23 cellular contexts compared by ENCODE assay signal in the genomic region with DNA sequence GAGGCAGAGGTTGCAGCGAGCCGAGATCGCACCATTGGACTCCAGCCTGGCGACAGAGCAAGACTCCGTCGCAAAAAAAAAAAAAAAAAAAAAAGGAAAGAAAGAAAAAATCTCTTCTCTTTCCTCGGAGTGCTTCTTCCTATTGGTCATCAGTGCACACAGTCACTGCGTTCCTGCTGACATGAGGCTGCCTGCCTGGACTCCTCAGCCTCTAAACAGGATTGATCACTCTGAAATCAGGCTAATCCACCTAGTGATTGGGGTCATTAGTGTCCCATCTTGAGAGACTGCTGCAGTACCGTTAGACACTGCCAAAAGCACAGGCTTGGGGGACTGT. TPM values are rescaled to one million over a fixed set of nuclear protein-coding genes. Genes with fewer than 3 reads are reported as not detected.
DNase-seq lines count a peak whose midpoint lies in the region; ATAC-seq and TF ChIP-seq lines count a peak whose summit lies in the region.
"Had no signal": no experiment of that assay in that cellular context is flagged by ENCODE, and none has a peak within 500 bp of the region (broad histone marks: within the 10 kb centered on the region; RNA-seq: fewer than 3 reads in every experiment).

No MANE protein-coding gene starts in this region.

- peaks cover 23% of the 10 kb centered on the region for H3K4me1 ChIP-seq in vagina

- no peak overlapping the region for H3K4me3 Mint-ChIP-seq in nephron progenitor cell
- H3K4me3 Mint-ChIP-seq in activated T-helper 1 cell treated with anti-CD3 and anti-CD28 coated beads, Interleukin-12 subunit alpha, Interleukin-12 subunit beta, Interleukin-2, Interleukin-4 antibody, amounts not matched to agents 30 ng/mL and 10 ng/mL and 1 ng/mL, durations not matched to agents 14 hours and 24 hours and 36 hours: no peak overlapping the region
- H3K4me3 Mint-ChIP-seq: effector memory CD8-positive, alpha-beta T cell; IgD-negative memory B cell had no signal

- H3K27ac ChIP-seq in dorsolateral prefrontal cortex (peak overlapping the region in 51 of 59 donors; percentile 16 to 82 (median 65)), vagina (peak overlapping the region; percentile 26)
- H3K27ac ChIP-seq: cardiac muscle cell had no signal

- H3K36me3 ChIP-seq in vagina: peaks cover 4 to 75% of the 10 kb centered on the region in 2 donors

- TF ChIP-seq POLR2A in vagina (IDR thresholded peaks at IDR 0.05): no peak

- H3K9me3 ChIP-seq in vagina: no peaks in the 10 kb centered on the region
- H3K9me3 ChIP-seq: A549, sigmoid colon, transverse colon had no signal

- DNase-seq in left ventricle myocardium superior: peak; percentile 13
- no peak for DNase-seq in Right ventricle myocardium superior
- DNase-seq in dorsolateral prefrontal cortex: no peak
- no peak for DNase-seq in nephron progenitor cell
- DNase-seq in vagina (ENCODE audit: extremely low spot score in 2 of 2): no peak
- DNase-seq in HCEC 1CT: no peak
- no peak for DNase-seq in activated T-helper 1 cell treated with anti-CD3 and anti-CD28 coated beads, Interleukin-12 subunit alpha, Interleukin-12 subunit beta, Interleukin-2, Interleukin-4 antibody, amounts not matched to agents 30 ng/mL and 10 ng/mL and 1 ng/mL, durations not matched to agents 14 hours and 24 hours and 36 hours (ENCODE audit: low spot score)
- DNase-seq in mesenteric fat pad (ENCODE audit: low spot score): no peak
- DNase-seq: activated CD4-positive, alpha-beta T cell treated with anti-CD3 and anti-CD28 coated beads, Interleukin-2, amount 50 U/mL, for 4 hours; activated T-cell treated with anti-CD3 and anti-CD28 coated beads, Interleukin-2, amount 50 U/mL, for 1 hour; effector memory CD8-positive, alpha-beta T cell; EL; mesendoderm; NCI-H2081; NCI-H526; OCI-M1; sigmoid colon; transverse colon had no signal

- peak overlapping the region; percentile 90 for H3K27ac Mint-ChIP-seq in nephron progenitor cell
- H3K27ac Mint-ChIP-seq in activated T-helper 1 cell treated with anti-CD3 and anti-CD28 coated beads, Interleukin-12 subunit alpha, Interleukin-12 subunit beta, Interleukin-2, Interleukin-4 antibody, amounts not matched to agents 30 ng/mL and 10 ng/mL and 1 ng/mL, durations not matched to agents 14 hours and 24 hours and 36 hours: no peak overlapping the region
- H3K27ac Mint-ChIP-seq: effector memory CD8-positive, alpha-beta T cell; IgD-negative memory B cell had no signal

- H3K36me3 Mint-ChIP-seq in nephron progenitor cell (ENCODE audit: low read depth): peaks cover 45% of the 10 kb centered on the region
- peaks cover 35% of the 10 kb centered on the region for H3K36me3 Mint-ChIP-seq in activated T-helper 1 cell treated with anti-CD3 and anti-CD28 coated beads, Interleukin-12 subunit alpha, Interleukin-12 subunit beta, Interleukin-2, Interleukin-4 antibody, amounts not matched to agents 30 ng/mL and 10 ng/mL and 1 ng/mL, durations not matched to agents 14 hours and 24 hours and 36 hours (ENCODE audit: low read depth)

- H3K4me3 ChIP-seq in dorsolateral prefrontal cortex (no peak overlapping the region), vagina (no peak overlapping the region)
- H3K4me3 ChIP-seq: A549, cardiac muscle cell, sigmoid colon, transverse colon had no signal

- intact Hi-C loops in left ventricle myocardium superior (cut with micrococcal nuclease): no loop called here
- intact Hi-C loops in Right ventricle myocardium superior (cut with DNase I): no loop called here
- intact Hi-C loops in dorsolateral prefrontal cortex (cut with DNase I): loop anchor here in 1 of 2 donors (5.0 kb wide), 1 partner anchor 79 kb away; no protein-coding TSS in a partner anchor
- intact Hi-C loops in vagina (cut with DNase I): loop anchor here (10.0 kb wide), 1 partner anchor 187 kb away; a partner anchor contains a TSS
- intact Hi-C loops in activated T-helper 1 cell treated with anti-CD3 and anti-CD28 coated beads, Interleukin-12 subunit alpha, Interleukin-12 subunit beta, Interleukin-2, Interleukin-4 antibody, amounts not matched to agents 30 ng/mL and 10 ng/mL and 1 ng/mL, durations not matched to agents 14 hours and 24 hours and 36 hours (cut with micrococcal nuclease): no loop called here

- H3K4me1 Mint-ChIP-seq in nephron progenitor cell: peaks cover 12% of the 10 kb centered on the region
- no peaks in the 10 kb centered on the region for H3K4me1 Mint-ChIP-seq in activated T-helper 1 cell treated with anti-CD3 and anti-CD28 coated beads, Interleukin-12 subunit alpha, Interleukin-12 subunit beta, Interleukin-2, Interleukin-4 antibody, amounts not matched to agents 30 ng/mL and 10 ng/mL and 1 ng/mL, durations not matched to agents 14 hours and 24 hours and 36 hours (ENCODE audit: low read depth)

- ATAC-seq in left ventricle myocardium superior (no peak), Right ventricle myocardium superior (ENCODE audit: poor library complexity) (no peak)
- ATAC-seq: A549; activated naive CD4-positive, alpha-beta T cell treated with anti-CD3 and anti-CD28 coated beads, Interleukin-2, amount 50 U/mL, for 72 hours; effector memory CD8-positive, alpha-beta T cell; SK-N-SH treated with all-trans-retinoic acid at 6 μM for 48 hours had no signal

- no peaks in the 10 kb centered on the region for H3K27me3 Mint-ChIP-seq in nephron progenitor cell (ENCODE audit: low read depth, poor library complexity)
- no peaks in the 10 kb centered on the region for H3K27me3 Mint-ChIP-seq in activated T-helper 1 cell treated with anti-CD3 and anti-CD28 coated beads, Interleukin-12 subunit alpha, Interleukin-12 subunit beta, Interleukin-2, Interleukin-4 antibody, amounts not matched to agents 30 ng/mL and 10 ng/mL and 1 ng/mL, durations not matched to agents 14 hours and 24 hours and 36 hours (ENCODE audit: insufficient read depth)
- H3K27me3 Mint-ChIP-seq: effector memory CD8-positive, alpha-beta T cell; IgD-negative memory B cell had no signal

- no peaks in the 10 kb centered on the region for H3K9me3 Mint-ChIP-seq in nephron progenitor cell
- H3K9me3 Mint-ChIP-seq in activated T-helper 1 cell treated with anti-CD3 and anti-CD28 coated beads, Interleukin-12 subunit alpha, Interleukin-12 subunit beta, Interleukin-2, Interleukin-4 antibody, amounts not matched to agents 30 ng/mL and 10 ng/mL and 1 ng/mL, durations not matched to agents 14 hours and 24 hours and 36 hours: no peaks in the 10 kb centered on the region
- H3K9me3 Mint-ChIP-seq: activated naive CD4-positive, alpha-beta T cell treated with anti-CD3 and anti-CD28 coated beads, Interleukin-2, amount 50 U/mL, for 72 hours; effector memory CD8-positive, alpha-beta T cell; IgD-negative memory B cell had no signal

- H3K27me3 ChIP-seq in dorsolateral prefrontal cortex (no peaks in the 10 kb centered on the region), vagina (no peaks in the 10 kb centered on the region)
- H3K27me3 ChIP-seq: cardiac muscle cell, sigmoid colon, transverse colon had no signal

- TF ChIP-seq CTCF in dorsolateral prefrontal cortex (IDR thresholded peaks at IDR 0.05 in 54 of 56, conservative IDR thresholded peaks at IDR 0.05 in 2 of 56; ENCODE audit: low read depth in 1 of 56, partially characterized antibody in 56 of 56) (no peak), nephron progenitor cell (IDR thresholded peaks at IDR 0.05) (no peak), vagina (IDR thresholded peaks at IDR 0.05) (no peak)

RNA-seq across cellular contexts. Expression of a gene that starts 30.8 kb away (rescaled TPM):
- total RNA-seq in left ventricle myocardium superior (281 TPM), Right ventricle myocardium superior (201 TPM), dorsolateral prefrontal cortex (100 to 1,000 TPM in 42 of 120 experiments, 10 to 100 TPM in 78; 51.7 to 195 (median 91.1) TPM), vagina (34.1 TPM), mesenteric fat pad (64.2 TPM)
- 2.4 and 4.3 TPM in 2 replicates for total RNA-seq in activated T-helper 1 cell treated with anti-CD3 and anti-CD28 coated beads, Interleukin-12 subunit alpha, Interleukin-12 subunit beta, Interleukin-2, Interleukin-4 antibody, amounts not matched to agents 30 ng/mL and 10 ng/mL and 1 ng/mL, durations not matched to agents 14 hours and 24 hours and 36 hours

RNA-seq across cellular contexts. Expression of a gene that starts 34.0 kb away (rescaled TPM):
- total RNA-seq in left ventricle myocardium superior: 7.7 TPM
- total RNA-seq in Right ventricle myocardium superior: 8.0 TPM
- total RNA-seq in dorsolateral prefrontal cortex: 10 to 100 TPM; 15.7 to 37.1 (median 23.9) TPM
- 18.9 TPM for total RNA-seq in vagina
- 11.3 and 12.5 TPM in 2 replicates for total RNA-seq in activated T-helper 1 cell treated with anti-CD3 and anti-CD28 coated beads, Interleukin-12 subunit alpha, Interleukin-12 subunit beta, Interleukin-2, Interleukin-4 antibody, amounts not matched to agents 30 ng/mL and 10 ng/mL and 1 ng/mL, durations not matched to agents 14 hours and 24 hours and 36 hours
- 10.9 TPM for total RNA-seq in mesenteric fat pad

RNA-seq across cellular contexts. Expression of a gene that starts 40.4 kb away (rescaled TPM):
- total RNA-seq in left ventricle myocardium superior (114 TPM), Right ventricle myocardium superior (84.5 TPM), dorsolateral prefrontal cortex (100 to 1,000 TPM; 111 to 220 (median 159) TPM), vagina (49.4 TPM), mesenteric fat pad (118 TPM)
- total RNA-seq in activated T-helper 1 cell treated with anti-CD3 and anti-CD28 coated beads, Interleukin-12 subunit alpha, Interleukin-12 subunit beta, Interleukin-2, Interleukin-4 antibody, amounts not matched to agents 30 ng/mL and 10 ng/mL and 1 ng/mL, durations not matched to agents 14 hours and 24 hours and 36 hours: 168 and 173 TPM in 2 replicates

RNA-seq across cellular contexts. Expression of a gene that starts 46.8 kb away (rescaled TPM):
- total RNA-seq in left ventricle myocardium superior (35.1 TPM), Right ventricle myocardium superior (31.2 TPM), dorsolateral prefrontal cortex (10 to 100 TPM; 21.0 to 74.9 (median 50.4) TPM), vagina (27.5 TPM), mesenteric fat pad (42.1 TPM)
- 65.9 and 67.9 TPM in 2 replicates for total RNA-seq in activated T-helper 1 cell treated with anti-CD3 and anti-CD28 coated beads, Interleukin-12 subunit alpha, Interleukin-12 subunit beta, Interleukin-2, Interleukin-4 antibody, amounts not matched to agents 30 ng/mL and 10 ng/mL and 1 ng/mL, durations not matched to agents 14 hours and 24 hours and 36 hours

RNA-seq across cellular contexts. Expression of a gene that starts 50.1 kb away (rescaled TPM):
- total RNA-seq in left ventricle myocardium superior (25.6 TPM), Right ventricle myocardium superior (25.3 TPM), dorsolateral prefrontal cortex (10 to 100 TPM; 46.2 to 97.6 (median 62.3) TPM), vagina (54.5 TPM), mesenteric fat pad (28.0 TPM)
- 24.0 and 24.9 TPM in 2 replicates for total RNA-seq in activated T-helper 1 cell treated with anti-CD3 and anti-CD28 coated beads, Interleukin-12 subunit alpha, Interleukin-12 subunit beta, Interleukin-2, Interleukin-4 antibody, amounts not matched to agents 30 ng/mL and 10 ng/mL and 1 ng/mL, durations not matched to agents 14 hours and 24 hours and 36 hours
